In genomic region chr7:42235734-42236133, GRCh38 we compare ENCODE assay signal across 9 cellular contexts. TPM values are rescaled to one million over a fixed set of nuclear protein-coding genes. Genes with fewer than 3 reads are reported as not detected.
DNase-seq lines count a peak whose midpoint lies in the region; ATAC-seq, FAIRE-seq and TF ChIP-seq lines count a peak whose summit lies in the region.
"Had no signal": no experiment of that assay in that cellular context is flagged by ENCODE, and none has a peak within 500 bp of the region (broad histone marks: within the 10 kb centered on the region; RNA-seq: fewer than 3 reads in every experiment).

No MANE protein-coding gene starts in this region.

- H3K9ac ChIP-seq in H1 (replicated peaks in 1 of 4; ENCODE audit: extremely low read depth in 1 of 4, low read depth in 3 of 4, low read length in 3 of 4), result peak overlapping the region in 3 of 4 experiments; percentile 16 to 62 (median 55); a peak in 3 of 7 replicates

- H4K91ac ChIP-seq in H1 (replicated peaks; ENCODE audit: insufficient read length, low read length), result no peak overlapping the region

- no peak overlapping the region for H3K23ac ChIP-seq in H1 (ENCODE audit: insufficient read length)

- CTCF ChIA-PET in BJ (lab: Yijun Ruan, JAX), result interaction anchor here (0.8 kb wide), 1 partner anchor 293 kb away, joined by 3 read pairs; no protein-coding TSS in a partner anchor
- CTCF ChIA-PET in H1 (lab: Charles Lee; ENCODE audit: partially characterized antibody), result interaction anchor here (1.9 kb wide), 1 partner anchor 127 kb away, joined by 4 read pairs; no protein-coding TSS in a partner anchor

- FAIRE-seq in H1 (lab: Jason Lieb, UNC) (no peak), frontal cortex (lab: Jason Lieb, UNC) (no peak)

- H3K36me3 ChIP-seq in BJ (ENCODE audit: control insufficient read depth, insufficient read depth, low read length) (no peaks in the 10 kb centered on the region), H1 (ENCODE audit: control insufficient read depth in 2 of 4, insufficient read depth in 4 of 4, low read length in 3 of 4) (no peaks in the 10 kb centered on the region)

- H3K4me3 ChIP-seq in BJ (ENCODE audit: low read depth, low read length), result peak overlapping the region; percentile 82
- H3K4me3 ChIP-seq in LNCaP clone FGC (ENCODE audit: low read depth, low read length), result peak overlapping the region; percentile 71
- peak overlapping the region; percentile 63 to 94 (median 85) for H3K4me3 ChIP-seq in H1 (ENCODE audit: extremely low read depth in 1 of 4, insufficient read depth in 2 of 4, low read depth in 3 of 4, low read length in 4 of 4)

- H4K8ac ChIP-seq in H1 (ENCODE audit: extremely low read depth, insufficient read depth, low read length), result no peak overlapping the region

- H3K79me2 ChIP-seq in H1 (ENCODE audit: control insufficient read depth in 1 of 2, insufficient read depth in 2 of 2, low read length in 2 of 2), result peaks cover 0 to 53% of the 10 kb centered on the region in 2 experiments; a peak in 3 of 4 replicates

- H3K36me3 Mint-ChIP-seq in nephron progenitor cell (ENCODE audit: low read depth), result peaks cover 11% of the 10 kb centered on the region

- H3K4me3 Mint-ChIP-seq in nephron progenitor cell, result peak overlapping the region; percentile 98

- peak overlapping the region; percentile 94 to 97 for H3K4me2 ChIP-seq in H1 (ENCODE audit: insufficient read depth in 1 of 2, low read depth in 2 of 2, low read length in 2 of 2)

- H2BK20ac ChIP-seq in H1 (ENCODE audit: low read length), result no peak overlapping the region

- H2BK12ac ChIP-seq in H1 (ENCODE audit: low read depth, low read length), result no peak overlapping the region

- DNase-seq in BJ (ENCODE audit: low read depth), result no peak
- DNase-seq in LNCaP clone FGC (ENCODE audit: low read depth), result no peak
- no peak for DNase-seq in H1 (ENCODE audit: low read depth in 1 of 2, low spot score in 2 of 2)
- no peak for DNase-seq in nephron progenitor cell
- DNase-seq in frontal cortex (ENCODE audit: low spot score in 2 of 2), result no peak
- DNase-seq in NCI-H510A treated with DMSO at 0.1 percent for 48 hours (lab: John Stamatoyannopoulos, UW), result no peak
- DNase-seq: NCI-H2171 had no signal

- H2BK120ac ChIP-seq in H1 (replicated peaks; ENCODE audit: low read depth, low read length), result no peak overlapping the region

- H3K27ac Mint-ChIP-seq in nephron progenitor cell, result peak overlapping the region; percentile 98

- H3K27ac ChIP-seq in H1 (ENCODE audit: low read depth, low read length), result no peak overlapping the region

- H3K56ac ChIP-seq in H1 (replicated peaks; ENCODE audit: insufficient read length, low read depth, low read length), result no peak overlapping the region

- peaks cover 0 to 2% of the 10 kb centered on the region in 2 experiments for H4K20me1 ChIP-seq in H1 (replicated peaks in 1 of 2; ENCODE audit: control insufficient read depth in 1 of 2, insufficient read depth in 2 of 2, low read length in 2 of 2)

- no peaks in the 10 kb centered on the region for H3K27me3 ChIP-seq in BJ (ENCODE audit: control insufficient read depth, insufficient read depth, low read length)
- H3K27me3 ChIP-seq in H1 (replicated peaks in 1 of 4; ENCODE audit: control insufficient read depth in 3 of 4, extremely low read depth in 1 of 4, insufficient read depth in 3 of 4, low read length in 3 of 4), result peaks cover 0 to 13% (median 6%) of the 10 kb centered on the region in 4 experiments; a peak in 4 of 7 replicates

- 4% methylated on average over 12 of the region's 12 CpGs; no CpG with 5 or more reads in 1 of the 2 experiments for WGBS in H1 (ENCODE audit: extremely low coverage in 1 of 2, insufficient coverage in 1 of 2, insufficient read length in 1 of 2, insufficient replicate concordance in 2 of 2, low coverage in 1 of 2, low lambda C conversion rate in 2 of 2, missing lambda C conversion rate in 1 of 2), 2 experiments

- peak overlapping the region; percentile 94 for H3K14ac ChIP-seq in H1 (ENCODE audit: insufficient read length)

- no peak for TF ChIP-seq POLR2A in H1 (IDR thresholded peaks at IDR 0.05; ENCODE audit: control extremely low read depth in 1 of 2, low read depth in 2 of 2, low read length in 2 of 2)

- no peaks in the 10 kb centered on the region for H3K9me3 Mint-ChIP-seq in nephron progenitor cell

- H3K79me1 ChIP-seq in H1 (ENCODE audit: low read depth, low read length), result no peaks in the 10 kb centered on the region

- peak overlapping the region; percentile 73 for H3K18ac ChIP-seq in H1 (ENCODE audit: extremely low read depth, low read length)

- TF ChIP-seq EP300 in H1 (IDR thresholded peaks at IDR 0.05; ENCODE audit: borderline replicate concordance in 1 of 2, low read depth in 2 of 2, low read length in 2 of 2), result no peak

- no peak overlapping the region for H2BK5ac ChIP-seq in H1 (ENCODE audit: low read depth, low read length)

- H2BK15ac ChIP-seq in H1 (ENCODE audit: low read length), result no peak overlapping the region; the same call in 1 of the 2 replicates

- TF ChIP-seq RAD21 in H1 (IDR thresholded peaks at IDR 0.05 in 1 of 2, conservative IDR thresholded peaks at IDR 0.05 in 1 of 2; ENCODE audit: low read depth in 2 of 2, low read length in 2 of 2), result no peak

- peaks cover 5 to 27% (median 13%) of the 10 kb centered on the region in 4 experiments; a peak in 6 of 7 replicates for H3K4me1 ChIP-seq in H1 (replicated peaks in 1 of 4; ENCODE audit: control insufficient read depth in 3 of 4, insufficient read depth in 4 of 4, low read length in 3 of 4)

- TF ChIP-seq CTCF in BJ (IDR thresholded peaks at IDR 0.05; ENCODE audit: insufficient read depth, low read depth, low read length) (no peak), LNCaP clone FGC (IDR thresholded peaks at IDR 0.05; ENCODE audit: control insufficient read depth, extremely low read depth, insufficient read depth) (no peak), H1 (IDR thresholded peaks at IDR 0.05; ENCODE audit: control extremely low read depth in 1 of 3, insufficient read depth in 1 of 3, low read depth in 1 of 3, low read length in 3 of 3) (no peak), nephron progenitor cell (IDR thresholded peaks at IDR 0.05) (no peak)

- no peak for ATAC-seq in HG02763 (IDR thresholded peaks at IDR 0.05; ENCODE audit: unreplicated experiment)
- no peak for ATAC-seq in HG02798 (IDR thresholded peaks at IDR 0.05; ENCODE audit: poor library complexity, unreplicated experiment)

- no peak overlapping the region for H3K4ac ChIP-seq in H1 (replicated peaks; ENCODE audit: insufficient read length, low read depth, low read length)

- peaks cover 10% of the 10 kb centered on the region; the same call in 1 of the 2 replicates for H3K23me2 ChIP-seq in H1 (ENCODE audit: low read depth, low read length)

- no peaks in the 10 kb centered on the region for H3K9me3 ChIP-seq in H1 (ENCODE audit: insufficient read depth in 2 of 2, low read depth in 1 of 2, low read length in 1 of 2)

- POLR2A ChIA-PET in BJ (lab: Charles Lee), result no interaction called here
- POLR2A ChIA-PET in H1 (lab: Charles Lee; ENCODE audit: partially characterized antibody), result interaction anchor here (0.6 to 1.0 kb wide), 2 partner anchors 12 to 41 kb away, joined by 3 to 4 read pairs; no protein-coding TSS in a partner anchor

- no peak overlapping the region; the same call in 1 of the 2 replicates for H2AFZ ChIP-seq in H1 (ENCODE audit: low read length)

- no peaks in the 10 kb centered on the region for H3K27me3 Mint-ChIP-seq in nephron progenitor cell (ENCODE audit: low read depth, poor library complexity)

- no peak overlapping the region for H2AK5ac ChIP-seq in H1 (ENCODE audit: low read depth, low read length)

- peaks cover 74% of the 10 kb centered on the region for H3K4me1 Mint-ChIP-seq in nephron progenitor cell

- no peak overlapping the region for H4K5ac ChIP-seq in H1 (ENCODE audit: insufficient read length, low read depth, low read length)

TF ChIP-seq in H1, 55 proteins besides CTCF, POLR2A, EP300 and RAD21:
- TF ChIP-seq RNF2 (IDR thresholded peaks at IDR 0.05; ENCODE audit: borderline replicate concordance, low read depth, low read length, missing control alignments, poor library complexity, severe bottlenecking) (peak; percentile 4), CEBPB (IDR thresholded peaks at IDR 0.05; ENCODE audit: low read depth, low read length) (no peak)

RNA-seq across cellular contexts. Expression of gene GLI3, which starts 1.3 kb away (rescaled TPM):
- 4.4 and 5.1 TPM in 2 replicates for polyA plus RNA-seq in BJ (2011; rRNA removed)
- polyA minus RNA-seq in BJ (2011; rRNA and poly(A)+ RNA removed), result 9.5 and 12.8 TPM in 2 replicates
- 31.1 and 35.4 TPM in 2 replicates for total RNA-seq in H1 (2021; fragmentation: NEBNext Ultra II Directional; extraction: Animal tissue kit (Norgen Biotek cat#: 25700))
- polyA plus RNA-seq in H1 (2011; rRNA removed), result 8.0 and 10.6 TPM in 2 replicates
- polyA plus RNA-seq in H1 (2011; cell fraction: cytosol; rRNA removed), result 6.6 TPM
- 14.8 TPM for polyA plus RNA-seq in H1 (2011; cell fraction: nucleus; rRNA removed)
- 11.4 to 18.7 TPM (median 12.7 TPM) in 4 replicates for polyA plus RNA-seq in H1 (2012, experiment 1 of 2)
- polyA plus RNA-seq in H1 (2012, experiment 2 of 2), result 3.0 TPM
- polyA plus RNA-seq in H1 (2013, experiment 1 of 2), result 7.5 TPM
- 8.6 TPM for polyA plus RNA-seq in H1 (2013, experiment 2 of 2)
- 29.8 and 32.1 TPM in 2 replicates for polyA minus RNA-seq in H1 (2011; rRNA and poly(A)+ RNA removed)
- 16.4 TPM for polyA minus RNA-seq in H1 (2011; cell fraction: cytosol; rRNA and poly(A)+ RNA removed)
- 27.0 TPM for polyA minus RNA-seq in H1 (2011; cell fraction: nucleus; rRNA and poly(A)+ RNA removed)
- 2.4 TPM for total RNA-seq in frontal cortex
